In genomic region chr14:67360469-67361206, GRCh38 we compare ENCODE assay signal across 8 cellular contexts. TPM values are rescaled to one million over a fixed set of nuclear protein-coding genes. Genes with fewer than 3 reads are reported as not detected.
DNase-seq lines count a peak whose midpoint lies in the region; ATAC-seq lines count a peak whose summit lies in the region.

No MANE protein-coding gene starts in this region.

- no peaks in the 10 kb centered on the region for H3K27me3 ChIP-seq in stomach smooth muscle (ENCODE audit: control insufficient read depth in 1 of 2, insufficient read depth in 2 of 2, low read length in 2 of 2)

- no peaks in the 10 kb centered on the region for H3K9me3 ChIP-seq in iPS-18c (ENCODE audit: control insufficient read depth, insufficient read depth, low read length)
- H3K9me3 ChIP-seq in stomach smooth muscle (ENCODE audit: control insufficient read depth in 2 of 2, low read length in 2 of 2) = no peaks in the 10 kb centered on the region

- H3K4me3 ChIP-seq in iPS-18c (ENCODE audit: insufficient read depth, low read depth, low read length) (peak overlapping the region; percentile 56), stomach smooth muscle (ENCODE audit: low read length in 2 of 2) (peak overlapping the region; percentile 86 to 96)

- H3K4me1 Mint-ChIP-seq in activated T-cell treated with anti-CD3 and anti-CD28 coated beads, Interleukin-2, amount 50 U/mL, for 4 hours (ENCODE audit: low read depth) = peaks cover 58% of the 10 kb centered on the region
- H3K4me1 Mint-ChIP-seq in activated naive CD8-positive, alpha-beta T cell treated with anti-CD3 and anti-CD28 coated beads, Interleukin-2, amount 10 ng/mL, durations not matched to agents 7 days and 5 days = peaks cover 49% of the 10 kb centered on the region

- DNase-seq in activated T-cell treated with anti-CD3 and anti-CD28 coated beads, Interleukin-2, amount 50 U/mL, for 4 hours = no peak
- DNase-seq in activated T-cell treated with anti-CD3 and anti-CD28 coated beads, Interleukin-2, amount 50 U/mL, for 1 hour = no peak
- no peak for DNase-seq in activated naive CD8-positive, alpha-beta T cell treated with anti-CD3 and anti-CD28 coated beads, Interleukin-2, amount 10 ng/mL, durations not matched to agents 7 days and 5 days
- DNase-seq in cerebellar nuclear complex (lab: John Stamatoyannopoulos, UW) = no peak
- DNase-seq in SW480 (ENCODE audit: low spot score) = no peak

- peak; percentile 39 to 41 for ATAC-seq in activated T-cell treated with anti-CD3 and anti-CD28 coated beads, Interleukin-2, amount 50 U/mL, for 4 hours
- ATAC-seq in HG03432 (IDR thresholded peaks at IDR 0.05; ENCODE audit: unreplicated experiment) = peak; percentile 28
- ATAC-seq in activated naive CD8-positive, alpha-beta T cell treated with anti-CD3 and anti-CD28 coated beads, Interleukin-2, amount 10 ng/mL, durations not matched to agents 7 days and 5 days (ENCODE audit: low read depth) = peak; percentile 27

- H3K9ac ChIP-seq in stomach smooth muscle (ENCODE audit: low read length in 2 of 2) = peak overlapping the region; percentile 81 to 97

- POLR2A ChIA-PET in activated naive CD8-positive, alpha-beta T cell treated with anti-CD3 and anti-CD28 coated beads, Interleukin-2, amount 10 ng/mL, durations not matched to agents 7 days and 5 days (lab: Charles Lee) = interaction anchor here (1.2 kb wide), 1 partner anchor 334 kb away, joined by 10 read pairs; the partner anchor contains the start of gene RDH11

- peak overlapping the region; percentile 96 for H3K27ac Mint-ChIP-seq in activated naive CD8-positive, alpha-beta T cell treated with anti-CD3 and anti-CD28 coated beads, Interleukin-2, amount 10 ng/mL, durations not matched to agents 7 days and 5 days

- H3K36me3 Mint-ChIP-seq in activated T-cell treated with anti-CD3 and anti-CD28 coated beads, Interleukin-2, amount 50 U/mL, for 4 hours (ENCODE audit: insufficient read depth) = peaks cover 14% of the 10 kb centered on the region
- H3K36me3 Mint-ChIP-seq in activated naive CD8-positive, alpha-beta T cell treated with anti-CD3 and anti-CD28 coated beads, Interleukin-2, amount 10 ng/mL, durations not matched to agents 7 days and 5 days = peaks cover 6% of the 10 kb centered on the region

- H3K4me3 Mint-ChIP-seq in activated T-cell treated with anti-CD3 and anti-CD28 coated beads, Interleukin-2, amount 50 U/mL, for 4 hours = peak overlapping the region; percentile 98
- H3K4me3 Mint-ChIP-seq in activated naive CD8-positive, alpha-beta T cell treated with anti-CD3 and anti-CD28 coated beads, Interleukin-2, amount 10 ng/mL, durations not matched to agents 7 days and 5 days = peak overlapping the region; percentile 98

- H3K4me1 ChIP-seq in stomach smooth muscle (ENCODE audit: control insufficient read depth, insufficient read depth, low read length) = peaks cover 5% of the 10 kb centered on the region

- no peaks in the 10 kb centered on the region for H3K27me3 Mint-ChIP-seq in activated T-cell treated with anti-CD3 and anti-CD28 coated beads, Interleukin-2, amount 50 U/mL, for 4 hours (ENCODE audit: low read depth)
- H3K27me3 Mint-ChIP-seq in activated naive CD8-positive, alpha-beta T cell treated with anti-CD3 and anti-CD28 coated beads, Interleukin-2, amount 10 ng/mL, durations not matched to agents 7 days and 5 days = no peaks in the 10 kb centered on the region

- H3K36me3 ChIP-seq in stomach smooth muscle (ENCODE audit: control insufficient read depth in 2 of 2, insufficient read depth in 2 of 2, low read length in 2 of 2) = peaks cover 2 to 9% of the 10 kb centered on the region in 2 donors

- no peaks in the 10 kb centered on the region for H3K9me3 Mint-ChIP-seq in activated T-cell treated with anti-CD3 and anti-CD28 coated beads, Interleukin-2, amount 50 U/mL, for 4 hours
- no peaks in the 10 kb centered on the region for H3K9me3 Mint-ChIP-seq in activated naive CD8-positive, alpha-beta T cell treated with anti-CD3 and anti-CD28 coated beads, Interleukin-2, amount 10 ng/mL, durations not matched to agents 7 days and 5 days

- peak overlapping the region; percentile 94 for H3K27ac ChIP-seq in stomach smooth muscle (ENCODE audit: low read length)

RNA-seq across cellular contexts. Expression of gene EIF2S1, which starts 0.5 kb away (rescaled TPM):
- total RNA-seq in activated T-cell treated with anti-CD3 and anti-CD28 coated beads, Interleukin-2, amount 50 U/mL, for 4 hours = 100 to 1,000 TPM; 377 to 401 (median 392) TPM
- total RNA-seq in activated naive CD8-positive, alpha-beta T cell treated with anti-CD3 and anti-CD28 coated beads, Interleukin-2, amount 10 ng/mL, durations not matched to agents 7 days and 5 days = 100 to 1,000 TPM in 1 of 2 experiments, 10 to 100 TPM in 1; 93.2 to 103 TPM

RNA-seq across cellular contexts. Expression of gene ATP6V1D, which starts 1.0 kb away (rescaled TPM):
- total RNA-seq in activated T-cell treated with anti-CD3 and anti-CD28 coated beads, Interleukin-2, amount 50 U/mL, for 4 hours = 10 to 100 TPM; 22.7 to 30.9 (median 24.8) TPM
- total RNA-seq in activated naive CD8-positive, alpha-beta T cell treated with anti-CD3 and anti-CD28 coated beads, Interleukin-2, amount 10 ng/mL, durations not matched to agents 7 days and 5 days = 10 to 100 TPM; 38.7 to 41.9 TPM

RNA-seq across cellular contexts. Expression of gene PLEK2, which starts 51.3 kb away (rescaled TPM):
- total RNA-seq in activated T-cell treated with anti-CD3 and anti-CD28 coated beads, Interleukin-2, amount 50 U/mL, for 4 hours = 1 to 10 TPM; 1.8 to 2.5 (median 2.4) TPM
- under 1 TPM; 0.85 to 0.97 TPM for total RNA-seq in activated naive CD8-positive, alpha-beta T cell treated with anti-CD3 and anti-CD28 coated beads, Interleukin-2, amount 10 ng/mL, durations not matched to agents 7 days and 5 days
